Comparison of ENCODE assay signal across 16 cellular contexts in genomic region chr5:60961685-60962084, GRCh38. TPM values are rescaled to one million over a fixed set of nuclear protein-coding genes. Genes with fewer than 3 reads are reported as not detected.
DNase-seq lines count a peak whose midpoint lies in the region; ATAC-seq and TF ChIP-seq lines count a peak whose summit lies in the region.
"Had no signal": no experiment of that assay in that cellular context is flagged by ENCODE, and none has a peak within 500 bp of the region (broad histone marks: within the 10 kb centered on the region; RNA-seq: fewer than 3 reads in every experiment).

No MANE protein-coding gene starts in this region.

- H3K4me1 ChIP-seq in mammary epithelial cell (ENCODE audit: insufficient read depth, low read length) = no peaks in the 10 kb centered on the region
- no peaks in the 10 kb centered on the region for H3K4me1 ChIP-seq in mesendoderm (ENCODE audit: control insufficient read depth, low read depth, low read length)

- H3K36me3 ChIP-seq in mammary epithelial cell (ENCODE audit: insufficient read depth, low read length) (no peaks in the 10 kb centered on the region), mesendoderm (ENCODE audit: control insufficient read depth, insufficient read depth, low read length) (no peaks in the 10 kb centered on the region)

- no peak overlapping the region for H3K4ac ChIP-seq in mesendoderm (ENCODE audit: low read depth, low read length)

- no peak overlapping the region for H3K4me3 ChIP-seq in mammary epithelial cell (replicated peaks in 1 of 3; ENCODE audit: insufficient read depth in 1 of 3, low read depth in 2 of 3, low read length in 3 of 3)
- no peak overlapping the region for H3K4me3 ChIP-seq in mesendoderm (ENCODE audit: low read length)
- H3K4me3 ChIP-seq: GM23338 had no signal

- no peaks in the 10 kb centered on the region for H3K27me3 ChIP-seq in mammary epithelial cell (ENCODE audit: insufficient read depth, low read length)
- H3K27me3 ChIP-seq in mesendoderm (ENCODE audit: insufficient read depth, low read length, poor library complexity) = no peaks in the 10 kb centered on the region

- H3K23ac ChIP-seq in mesendoderm (ENCODE audit: low read length) = no peak overlapping the region

- ATAC-seq in HG03045 (IDR thresholded peaks at IDR 0.05; ENCODE audit: unreplicated experiment) = no peak
- ATAC-seq: CD8-positive, alpha-beta T cell; GM23338; left ventricle myocardium superior; natural killer cell; sciatic nerve; stimulated activated effector memory CD8-positive, alpha-beta T cell treated with anti-CD3 and anti-CD28 coated beads, Interleukin-12 subunit alpha, Interleukin-12 subunit beta, amount 100 ng/mL, for 72 hours had no signal

- no peak overlapping the region for H4K5ac ChIP-seq in mesendoderm (ENCODE audit: low read length)

- intact Hi-C loops in mammary epithelial cell (cut with micrococcal nuclease) (loop anchor here (5.0 kb wide), 1 partner anchor 181 kb away; no protein-coding TSS in a partner anchor), posterior cingulate gyrus (cut with DNase I) (loop anchor here (10.0 kb wide), 1 partner anchor 863 kb away; no protein-coding TSS in a partner anchor)

- H3K9ac ChIP-seq in mammary epithelial cell (ENCODE audit: insufficient read depth, low read length) (no peak overlapping the region), mesendoderm (ENCODE audit: low read length) (no peak overlapping the region)

- TF ChIP-seq CTCF in mammary epithelial cell (conservative IDR thresholded peaks at IDR 0.05 in 1 of 2, IDR thresholded peaks at IDR 0.05 in 1 of 2; ENCODE audit: extremely low read depth in 1 of 2, insufficient read depth in 1 of 2, low read depth in 1 of 2, low read length in 2 of 2) = no peak

- 92% methylated on average over 1 of the region's 2 CpGs for WGBS in mammary epithelial cell (ENCODE audit: low coverage, missing lambda C conversion rate)
- no CpG with 5 or more reads among the region's 2 CpGs for WGBS in mesendoderm (ENCODE audit: extremely low coverage, insufficient coverage, low lambda C conversion rate)

- H2AK5ac ChIP-seq in mesendoderm (ENCODE audit: low read length) = no peak overlapping the region

- dilution Hi-C loops in mammary epithelial cell (cut with HindIII; ENCODE audit: low sequenced_read_pairs) = no loop called here

- no TSS peak for BruUV-seq in mammary epithelial cell (replicated peaks; lab: Mats Ljungman, UMichigan)

- peaks cover 2% of the 10 kb centered on the region for H3K79me1 ChIP-seq in mesendoderm (ENCODE audit: low read length)

- H3K56ac ChIP-seq in mesendoderm (ENCODE audit: low read length) = no peak overlapping the region

- H2BK120ac ChIP-seq in mesendoderm (ENCODE audit: low read depth, low read length) = no peak overlapping the region

- no peaks in the 10 kb centered on the region for H3K9me3 ChIP-seq in mammary epithelial cell (replicated peaks; ENCODE audit: insufficient read depth, low read length)

- H3K18ac ChIP-seq in mesendoderm (ENCODE audit: low read length) = no peak overlapping the region

- no peak overlapping the region for H4K8ac ChIP-seq in mesendoderm (ENCODE audit: low read depth, low read length)

- H3K4me2 ChIP-seq in mammary epithelial cell (ENCODE audit: insufficient read depth, low read depth, low read length) (no peak overlapping the region), mesendoderm (ENCODE audit: low read length) (no peak overlapping the region)
- H3K4me2 ChIP-seq: GM23338 had no signal

- no peak overlapping the region for H3K27ac ChIP-seq in mammary epithelial cell (ENCODE audit: insufficient read depth, low read depth, low read length)
- H3K27ac ChIP-seq in mesendoderm (ENCODE audit: low read depth, low read length) = no peak overlapping the region

- H3K79me2 ChIP-seq in mammary epithelial cell (ENCODE audit: insufficient read depth, low read length) = peaks cover 67% of the 10 kb centered on the region
- H3K79me2 ChIP-seq in mesendoderm (ENCODE audit: control insufficient read depth, insufficient read depth, low read length) = no peaks in the 10 kb centered on the region

- no peak overlapping the region for H2AFZ ChIP-seq in mammary epithelial cell (ENCODE audit: low read depth, low read length)
- H2AFZ ChIP-seq: GM23338 had no signal

- no peaks in the 10 kb centered on the region for H4K20me1 ChIP-seq in mammary epithelial cell (ENCODE audit: insufficient read depth, low read length)

- H2BK5ac ChIP-seq in mesendoderm (ENCODE audit: low read length) = no peak overlapping the region

- in situ Hi-C loops in mammary epithelial cell (cut with MboI; ENCODE audit: low sequenced_read_pairs in 2 of 2) = loop anchor here in 1 of 2 donors (25.0 kb wide), 3 partner anchors 376 to 976 kb away; partner anchors contain the start of gene ZSWIM6

- CTCF ChIA-PET in mammary epithelial cell (lab: Charles Lee; ENCODE audit: low non-redundant PET) = no interaction called here

- no peak overlapping the region for H2BK15ac ChIP-seq in mesendoderm (replicated peaks; ENCODE audit: low read depth)

- DNase-seq in GM04504 (ENCODE audit: low read depth) (peak; percentile 20), NCI-H226 (peak; percentile 15), mammary epithelial cell (peak; percentile 2), mesendoderm (peak; percentile 28), posterior cingulate gyrus (no peak), Ammon's horn (ENCODE audit: low spot score) (no peak)
- DNase-seq: activated naive CD4-positive, alpha-beta T cell; CD8-positive, alpha-beta T cell; left ventricle myocardium superior; natural killer cell; NCI-H526 treated with DMSO at 0.1 percent for 48 hours; stimulated activated CD4-positive, alpha-beta T cell treated with anti-CD3 and anti-CD28 coated beads, Interleukin-4, amount 100 ng/mL, for 24 hours had no signal

RNA-seq across cellular contexts. Expression of gene NDUFAF2, which starts 16.7 kb away (rescaled TPM):
- 10 to 100 TPM; 16.0 to 71.6 TPM for total RNA-seq in mammary epithelial cell
- 39.5 TPM for polyA plus RNA-seq in mammary epithelial cell
- 6.2 TPM for polyA minus RNA-seq in mammary epithelial cell
- 116 TPM for polyA plus RNA-seq in mesendoderm (2013, experiment 1 of 2)
- 105 TPM for polyA plus RNA-seq in mesendoderm (2013, experiment 2 of 2)

RNA-seq across cellular contexts. Expression of gene ERCC8, which starts 16.8 kb away (rescaled TPM):
- total RNA-seq in mammary epithelial cell = 10 to 100 TPM; 11.9 to 26.0 TPM
- polyA plus RNA-seq in mammary epithelial cell = 12.4 TPM
- 2.2 TPM for polyA minus RNA-seq in mammary epithelial cell
- polyA plus RNA-seq in mesendoderm (2013, experiment 1 of 2) = 8.3 TPM
- 8.4 TPM for polyA plus RNA-seq in mesendoderm (2013, experiment 2 of 2)

Comparison
In these comparisons a context has a peak if more than half of its experiments do, and no peak if none do; other contexts are left out.
1. DNase-seq: peak in GM04504 (single experiment), NCI-H226 (single experiment), mammary epithelial cell (single experiment) and mesendoderm (single experiment); none in posterior cingulate gyrus (0 of 10) and Ammon's horn (single experiment).